In the genomic region with DNA sequence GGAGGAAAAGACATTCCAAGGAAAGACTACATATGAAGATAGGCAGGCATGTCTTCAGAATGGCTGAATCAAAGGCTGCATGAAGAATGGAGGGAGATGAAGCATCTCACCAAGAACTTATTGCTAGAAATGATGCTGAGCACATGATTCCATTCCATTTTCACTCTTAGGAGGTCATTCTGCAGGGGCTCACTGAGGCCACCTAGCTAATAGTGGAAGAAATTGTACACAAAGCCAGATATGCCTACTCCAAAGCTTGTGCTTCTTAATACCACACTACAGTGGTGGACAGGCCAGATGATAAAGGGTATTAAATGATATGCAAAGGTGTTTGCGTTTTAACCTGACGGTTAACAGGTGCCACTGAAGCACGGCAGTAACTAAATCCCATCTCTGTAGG, we compare ENCODE assay signal across 12 cellular contexts. TPM values are rescaled to one million over a fixed set of nuclear protein-coding genes. Genes with fewer than 3 reads are reported as not detected.
DNase-seq lines count a peak whose midpoint lies in the region; ATAC-seq, FAIRE-seq and TF ChIP-seq lines count a peak whose summit lies in the region.
"Had no signal": no experiment of that assay in that cellular context is flagged by ENCODE, and none has a peak within 500 bp of the region (broad histone marks: within the 10 kb centered on the region; RNA-seq: fewer than 3 reads in every experiment).

No MANE protein-coding gene starts in this region.

- H3K27me3 ChIP-seq in astrocyte (ENCODE audit: insufficient read depth, low read length) (no peaks in the 10 kb centered on the region), keratinocyte (ENCODE audit: control insufficient read depth, extremely low read depth, insufficient read depth, low read length) (no peaks in the 10 kb centered on the region), tibial nerve (no peaks in the 10 kb centered on the region)

- H3K4me1 ChIP-seq in astrocyte (ENCODE audit: insufficient read depth, low read length) (no peaks in the 10 kb centered on the region), keratinocyte (ENCODE audit: control insufficient read depth, extremely low read depth, insufficient read depth, low read length) (no peaks in the 10 kb centered on the region), tibial nerve (peaks cover 0 to 3% (median 0%) of the 10 kb centered on the region in 4 donors)

- dilution Hi-C loops in keratinocyte (cut with MboI; ENCODE audit: extremely low pct_ligation_motif_present, low sequenced_read_pairs), result no loop called here

- H3K9me3 ChIP-seq in astrocyte (ENCODE audit: insufficient read depth, low read depth, low read length) (no peaks in the 10 kb centered on the region), keratinocyte (ENCODE audit: control insufficient read depth, low read depth, low read length) (no peaks in the 10 kb centered on the region), tibial nerve (no peaks in the 10 kb centered on the region)

- ATAC-seq in activated CD4-positive, CD25-positive, alpha-beta regulatory T cell treated with anti-CD3 and anti-CD28 coated beads, Interleukin-2, amount 50 U/mL, for 24 hours, result no peak
- ATAC-seq in HG03175 (IDR thresholded peaks at IDR 0.05; ENCODE audit: unreplicated experiment), result no peak

- DNase-seq in D721Med (ENCODE audit: insufficient read length, low spot score), result no peak
- DNase-seq in HFFc6, result peak; percentile 45
- DNase-seq in astrocyte (ENCODE audit: low read depth), result no peak
- DNase-seq in keratinocyte (ENCODE audit: low read depth, low spot score), result no peak
- no peak for DNase-seq in tibial nerve (ENCODE audit: low spot score in 2 of 2)
- no peak for DNase-seq in activated naive CD4-positive, alpha-beta T cell (lab: John Stamatoyannopoulos, UW)
- DNase-seq: cortex of kidney, immature natural killer cell, posterior cingulate gyrus had no signal

- H3K27ac Mint-ChIP-seq in HFFc6, result no peak overlapping the region
- no peak overlapping the region for H3K27ac Mint-ChIP-seq in astrocyte (ENCODE audit: unreplicated experiment)

- WGBS in tibial nerve, 2 donors, result 90 to 95% methylated on average over 3 of the region's 3 CpGs

- H3K27ac ChIP-seq in astrocyte (ENCODE audit: low read depth, low read length) (no peak overlapping the region), keratinocyte (ENCODE audit: control insufficient read depth, insufficient read depth, low read length) (no peak overlapping the region), tibial nerve (no peak overlapping the region)

- peaks cover 10% of the 10 kb centered on the region for H4K20me1 ChIP-seq in astrocyte (ENCODE audit: insufficient read depth, low read length)
- H4K20me1 ChIP-seq in keratinocyte (ENCODE audit: control insufficient read depth, extremely low read depth, insufficient read depth, low read length), result peaks cover 7% of the 10 kb centered on the region

- FAIRE-seq in D721Med (lab: Jason Lieb, UNC) (no peak), astrocyte (lab: Jason Lieb, UNC) (no peak), keratinocyte (lab: Jason Lieb, UNC) (no peak)
- FAIRE-seq: G401.6 had no signal

- H3K27me3 Mint-ChIP-seq in HFFc6 (ENCODE audit: insufficient read depth) (no peaks in the 10 kb centered on the region; the same call in 1 of the 2 replicates), astrocyte (ENCODE audit: low read depth, unreplicated experiment) (no peaks in the 10 kb centered on the region)

- H3K36me3 Mint-ChIP-seq in HFFc6 (ENCODE audit: low read depth) (peaks cover 26% of the 10 kb centered on the region), astrocyte (ENCODE audit: low read depth, unreplicated experiment) (peaks cover 19% of the 10 kb centered on the region)

- TF ChIP-seq CTCF in D721Med (IDR thresholded peaks at IDR 0.05; ENCODE audit: insufficient read depth, missing control alignments) (peak; percentile 26), HFFc6 (IDR thresholded peaks at IDR 0.05) (peak; percentile 65), astrocyte (IDR thresholded peaks at IDR 0.05; ENCODE audit: insufficient read depth, low read depth, low read length) (peak; percentile 26), keratinocyte (optimal IDR thresholded peaks at IDR 0.05 in 1 of 3, IDR thresholded peaks at IDR 0.05 in 1 of 3, conservative IDR thresholded peaks at IDR 0.05 in 1 of 3; ENCODE audit: extremely low read depth in 1 of 3, insufficient read depth in 2 of 3, low read length in 3 of 3) (peak; percentile 31 to 33 (median 33)), tibial nerve (IDR thresholded peaks at IDR 0.05) (peak in 1 of 5 experiments; percentile 12)

- H3K79me2 ChIP-seq in astrocyte (ENCODE audit: insufficient read depth, low read length) (peaks cover 4% of the 10 kb centered on the region), keratinocyte (ENCODE audit: control insufficient read depth, insufficient read depth, low read length) (no peaks in the 10 kb centered on the region)

- no peak for TF ChIP-seq POLR2A in tibial nerve (IDR thresholded peaks at IDR 0.05)

- H3K4me3 ChIP-seq in astrocyte (ENCODE audit: insufficient read depth, low read depth, low read length) (no peak overlapping the region), keratinocyte (ENCODE audit: control insufficient read depth in 2 of 3, extremely low read depth in 1 of 3, insufficient read depth in 2 of 3, low read depth in 1 of 3, low read length in 3 of 3) (no peak overlapping the region), tibial nerve (no peak overlapping the region)

- TF ChIP-seq EP300 in tibial nerve (IDR thresholded peaks at IDR 0.05), result no peak

- H3K9ac ChIP-seq in astrocyte (ENCODE audit: low read length) (no peak overlapping the region), keratinocyte (ENCODE audit: control insufficient read depth, extremely low read depth, insufficient read depth, low read length) (no peak overlapping the region)

- H3K9me1 ChIP-seq in keratinocyte (ENCODE audit: control insufficient read depth, extremely low read depth, insufficient read depth, low read length), result no peaks in the 10 kb centered on the region

- H3K36me3 ChIP-seq in astrocyte (ENCODE audit: insufficient read depth, low read length) (peaks cover 29% of the 10 kb centered on the region), keratinocyte (ENCODE audit: control insufficient read depth in 2 of 2, extremely low read depth in 1 of 2, insufficient read depth in 2 of 2, low read length in 2 of 2) (peaks cover 13 to 25% of the 10 kb centered on the region in 2 experiments), tibial nerve (peaks cover 0 to 76% (median 18%) of the 10 kb centered on the region in 3 donors)

- H3K4me1 Mint-ChIP-seq in HFFc6 (ENCODE audit: low read depth), result peaks cover 9% of the 10 kb centered on the region; the same call in 1 of the 2 replicates
- H3K4me1 Mint-ChIP-seq in astrocyte (ENCODE audit: low read depth, unreplicated experiment), result no peaks in the 10 kb centered on the region

- H3K4me2 ChIP-seq in astrocyte (ENCODE audit: low read length), result no peak overlapping the region
- H3K4me2 ChIP-seq in keratinocyte (ENCODE audit: control insufficient read depth, extremely low read depth, insufficient read depth, low read depth, low read length), result no peak overlapping the region

- no peak overlapping the region for H2AFZ ChIP-seq in astrocyte (ENCODE audit: low read depth, low read length)
- H2AFZ ChIP-seq in keratinocyte (ENCODE audit: control insufficient read depth, low read length), result no peak overlapping the region

- H3K4me3 Mint-ChIP-seq in HFFc6, result no peak overlapping the region
- H3K4me3 Mint-ChIP-seq in astrocyte (ENCODE audit: unreplicated experiment), result no peak overlapping the region
- H3K4me3 Mint-ChIP-seq: immature natural killer cell had no signal

- H3K9me3 Mint-ChIP-seq in HFFc6 (no peaks in the 10 kb centered on the region), astrocyte (ENCODE audit: unreplicated experiment) (no peaks in the 10 kb centered on the region)
- H3K9me3 Mint-ChIP-seq: immature natural killer cell had no signal

RNA-seq across cellular contexts. Expression of a gene that starts 14.7 kb away (rescaled TPM):
- 10 to 100 TPM; 67.4 to 76.6 (median 72.8) TPM for total RNA-seq in HFFc6 (2021; fragmentation: NEBNext Ultra II Directional; extraction: Animal tissue kit (Norgen Biotek cat#: 25700))
- total RNA-seq in astrocyte (52.3 and 56.4 TPM in 2 replicates), tibial nerve (10 to 100 TPM; 18.0 to 26.0 (median 22.5) TPM)
- 87.9 to 105 TPM (median 90.9 TPM) in 3 replicates for polyA plus RNA-seq in keratinocyte
- polyA plus RNA-seq in keratinocyte (2011; ENCODE audit: low read depth), result 67.3 TPM
- 78.3 and 81.9 TPM in 2 replicates for polyA plus RNA-seq in keratinocyte (2011; cell fraction: cytosol; rRNA removed)
- 42.8 and 43.5 TPM in 2 replicates for polyA plus RNA-seq in keratinocyte (2011; cell fraction: nucleus; rRNA removed)
- 72.5 and 90.2 TPM in 2 replicates for polyA plus RNA-seq in keratinocyte (2012; ENCODE audit: low replicate concordance)
- 19.5 to 50.4 TPM (median 40.1 TPM) in 3 replicates for polyA minus RNA-seq in keratinocyte
- 52.2 TPM for polyA minus RNA-seq in keratinocyte (2011; cell fraction: cytosol; rRNA and poly(A)+ RNA removed)
- polyA minus RNA-seq in keratinocyte (2011; cell fraction: nucleus; rRNA and poly(A)+ RNA removed), result 7.8 and 14.0 TPM in 2 replicates

RNA-seq across cellular contexts. Expression of a gene that starts 14.9 kb away (rescaled TPM):
- total RNA-seq in HFFc6 (2021; fragmentation: NEBNext Ultra II Directional; extraction: Animal tissue kit (Norgen Biotek cat#: 25700)), result not detected
- not detected in 2 replicates for total RNA-seq in astrocyte
- not detected in 3 replicates for polyA plus RNA-seq in keratinocyte
- not detected for polyA plus RNA-seq in keratinocyte (2011; ENCODE audit: low read depth)
- not detected in 2 replicates for polyA plus RNA-seq in keratinocyte (2011; cell fraction: cytosol; rRNA removed)
- not detected in 2 replicates for polyA plus RNA-seq in keratinocyte (2011; cell fraction: nucleus; rRNA removed)
- not detected in 2 replicates for polyA plus RNA-seq in keratinocyte (2012; ENCODE audit: low replicate concordance)
- polyA minus RNA-seq in keratinocyte, result not detected in 3 replicates
- polyA minus RNA-seq in keratinocyte (2011; cell fraction: cytosol; rRNA and poly(A)+ RNA removed), result not detected
- not detected in 2 replicates for polyA minus RNA-seq in keratinocyte (2011; cell fraction: nucleus; rRNA and poly(A)+ RNA removed)
- total RNA-seq in tibial nerve, result 1 to 10 TPM in 1 of 4 donors, not detected in 3; 1.8 TPM
- polyA plus RNA-seq: immature natural killer cell had no signal

RNA-seq across cellular contexts. Expression of a gene that starts 51.7 kb away (rescaled TPM):
- total RNA-seq in HFFc6 (2021; fragmentation: NEBNext Ultra II Directional; extraction: Animal tissue kit (Norgen Biotek cat#: 25700)), result 10 to 100 TPM in 1 of 6 experiments, 1 to 10 TPM in 5; 6.9 to 10.2 (median 8.3) TPM
- 6.6 and 6.9 TPM in 2 replicates for total RNA-seq in astrocyte
- polyA plus RNA-seq in keratinocyte, result 7.6 to 8.5 TPM (median 8.0 TPM) in 3 replicates
- 1.4 TPM for polyA plus RNA-seq in keratinocyte (2011; ENCODE audit: low read depth)
- polyA plus RNA-seq in keratinocyte (2011; cell fraction: cytosol; rRNA removed), result 6.7 and 8.0 TPM in 2 replicates
- polyA plus RNA-seq in keratinocyte (2011; cell fraction: nucleus; rRNA removed), result 12.3 and 19.0 TPM in 2 replicates
- polyA plus RNA-seq in keratinocyte (2012; ENCODE audit: low replicate concordance), result 3.3 and 8.1 TPM in 2 replicates
- polyA minus RNA-seq in keratinocyte, result 7.4 to 13.2 TPM (median 10.3 TPM) in 3 replicates
- polyA minus RNA-seq in keratinocyte (2011; cell fraction: cytosol; rRNA and poly(A)+ RNA removed), result 7.3 TPM
- polyA minus RNA-seq in keratinocyte (2011; cell fraction: nucleus; rRNA and poly(A)+ RNA removed), result 7.8 and 12.6 TPM in 2 replicates
- 10 to 100 TPM in 3 of 4 donors, 1 to 10 TPM in 1; 9.8 to 18.6 (median 15.6) TPM for total RNA-seq in tibial nerve
